15 cellular contexts compared by ENCODE assay signal in the genomic region with DNA sequence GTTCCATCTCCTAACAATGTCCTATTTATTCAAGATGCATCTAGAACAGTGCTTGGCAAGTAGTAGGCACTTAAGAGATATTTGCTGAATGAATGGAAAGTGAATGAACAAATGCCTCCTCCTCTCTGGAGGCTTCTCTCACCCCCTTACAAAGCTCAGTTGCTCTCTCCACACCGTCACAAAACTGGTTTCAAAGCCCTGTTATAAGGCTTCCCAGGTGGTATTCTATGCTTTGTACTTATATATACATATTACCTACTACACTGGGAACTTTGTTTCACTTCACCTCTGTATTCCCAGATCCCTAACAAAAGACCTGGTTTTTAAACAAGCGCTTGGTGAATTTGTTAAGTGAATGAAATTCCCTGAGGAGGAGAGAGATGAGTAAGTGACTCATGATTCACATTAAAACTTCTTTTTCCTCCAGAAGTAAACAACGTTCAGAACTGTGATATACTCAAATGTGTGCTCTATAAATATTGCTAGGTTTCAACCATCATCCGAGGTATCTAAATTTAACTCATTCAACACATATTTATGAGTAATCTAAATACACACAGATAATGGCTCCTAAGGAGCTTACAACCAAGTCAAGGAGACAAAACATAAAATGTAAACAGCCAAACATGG. TPM values are rescaled to one million over a fixed set of nuclear protein-coding genes. Genes with fewer than 3 reads are reported as not detected.
DNase-seq lines count a peak whose midpoint lies in the region; TF ChIP-seq lines count a peak whose summit lies in the region.
"Had no signal": no experiment of that assay in that cellular context is flagged by ENCODE, and none has a peak within 500 bp of the region (broad histone marks: within the 10 kb centered on the region; RNA-seq: fewer than 3 reads in every experiment).

No MANE protein-coding gene starts in this region.

- H3K4me1 ChIP-seq in NT2/D1 (ENCODE audit: insufficient read depth, insufficient read length): no peaks in the 10 kb centered on the region
- H3K4me1 ChIP-seq in fibroblast of lung (ENCODE audit: control insufficient read depth, extremely low read depth, insufficient read depth, low read length): no peaks in the 10 kb centered on the region
- H3K4me1 ChIP-seq: adrenal gland, left lung had no signal

- H4K20me1 ChIP-seq in fibroblast of lung (ENCODE audit: control insufficient read depth, extremely low read depth, insufficient read depth, low read length): peaks cover 2% of the 10 kb centered on the region

- no peak overlapping the region for H3K9ac ChIP-seq in NT2/D1 (ENCODE audit: insufficient read length, low read depth)
- no peak overlapping the region for H3K9ac ChIP-seq in fibroblast of lung (ENCODE audit: insufficient read depth, low read length)

- no peaks in the 10 kb centered on the region for H3K79me2 ChIP-seq in fibroblast of lung (ENCODE audit: control insufficient read depth, insufficient read depth, low read length)

- no peak overlapping the region for H3K27ac ChIP-seq in fibroblast of lung (ENCODE audit: insufficient read depth, low read length)
- H3K27ac ChIP-seq: 22Rv1, adrenal gland, left lung, skin epidermis had no signal

- H3K36me3 ChIP-seq in NT2/D1 (ENCODE audit: insufficient read depth, insufficient read length, low read length): no peaks in the 10 kb centered on the region
- H3K36me3 ChIP-seq in fibroblast of lung (ENCODE audit: control insufficient read depth, insufficient read depth, low read length): no peaks in the 10 kb centered on the region
- H3K36me3 ChIP-seq: adrenal gland, left lung had no signal

- no peak overlapping the region for H2AFZ ChIP-seq in fibroblast of lung (ENCODE audit: low read length)

- H3K27me3 ChIP-seq in NT2/D1 (ENCODE audit: insufficient read depth, insufficient read length): no peaks in the 10 kb centered on the region
- no peaks in the 10 kb centered on the region for H3K27me3 ChIP-seq in fibroblast of lung (ENCODE audit: control insufficient read depth, insufficient read depth, low read length)
- H3K27me3 ChIP-seq: adrenal gland, left lung had no signal

- H3K4me2 ChIP-seq in fibroblast of lung (ENCODE audit: extremely low read depth, insufficient read depth, low read length): no peak overlapping the region

- H3K9me3 ChIP-seq in NT2/D1 (ENCODE audit: insufficient read depth, low read length) (no peaks in the 10 kb centered on the region), fibroblast of lung (ENCODE audit: control insufficient read depth, insufficient read depth, low read depth, low read length) (no peaks in the 10 kb centered on the region)
- H3K9me3 ChIP-seq: adrenal gland, left lung had no signal

- DNase-seq in DMS153 (lab: John Stamatoyannopoulos, UW) (peak; percentile 15), DMS153 treated with DMSO at 0.1 percent for 48 hours (lab: John Stamatoyannopoulos, UW; ENCODE audit: unreplicated experiment) (no peak), NT2/D1 (ENCODE audit: low read depth, low spot score) (peak; percentile 25), fibroblast of lung (ENCODE audit: low read depth in 2 of 2) (peak; percentile 23 to 29), smooth muscle cell of the brain vasculature (ENCODE audit: low read depth, low spot score) (peak; percentile 10), epidermal melanocyte (ENCODE audit: insufficient read length, low spot score) (no peak)
- DNase-seq in activated CD8-positive, alpha-beta memory T cell treated with anti-CD3 and anti-CD28 coated beads, Interleukin-2, amount 50 U/mL, for 48 hours: no peak
- no peak for DNase-seq in stimulated activated CD4-positive, alpha-beta T cell treated with anti-CD3 and anti-CD28 coated beads, Interleukin-2, amount 100 ng/mL, for 48 hours
- DNase-seq: activated T-cell treated with anti-CD3 and anti-CD28 coated beads for 4 hours, adrenal gland, glutamatergic neuron, left lung, NCI-H2171 treated with DMSO at 0.1 percent for 48 hours had no signal

- TF ChIP-seq CTCF in fibroblast of lung (conservative IDR thresholded peaks at IDR 0.05 in 1 of 2, IDR thresholded peaks at IDR 0.05 in 1 of 2; ENCODE audit: low read depth in 1 of 2, low read length in 2 of 2): no peak

- no peak overlapping the region for H3K4me3 ChIP-seq in NT2/D1 (ENCODE audit: insufficient read length, low read depth)
- no peak overlapping the region for H3K4me3 ChIP-seq in fibroblast of lung (replicated peaks in 1 of 4; ENCODE audit: control extremely low read depth in 1 of 4, insufficient read depth in 1 of 4, low read depth in 3 of 4, low read length in 4 of 4)
- H3K4me3 ChIP-seq: adrenal gland, left lung, skin epidermis had no signal

RNA-seq across cellular contexts. Expression of a gene that starts 36.0 kb away (rescaled TPM):
- total RNA-seq in fibroblast of lung: 8.2 and 13.0 TPM in 2 replicates
- polyA plus RNA-seq in fibroblast of lung: 18.3 and 30.1 TPM in 2 replicates
- polyA plus RNA-seq in fibroblast of lung (2012): 18.7 and 28.6 TPM in 2 replicates
- polyA minus RNA-seq in fibroblast of lung (ENCODE audit: low replicate concordance): 149 and 208 TPM in 2 replicates

Comparison
In these comparisons a context has a peak if more than half of its experiments do, and no peak if none do; other contexts are left out.
1. DNase-seq: peak in DMS153 (single experiment), NT2/D1 (single experiment), fibroblast of lung (2 of 2) and smooth muscle cell of the brain vasculature (single experiment); none in DMS153 treated with DMSO at 0.1 percent for 48 hours (single experiment), epidermal melanocyte (single experiment), activated CD8-positive, alpha-beta memory T cell treated with anti-CD3 and anti-CD28 coated beads, Interleukin-2, amount 50 U/mL, for 48 hours (single experiment) and stimulated activated CD4-positive, alpha-beta T cell treated with anti-CD3 and anti-CD28 coated beads, Interleukin-2, amount 100 ng/mL, for 48 hours (0 of 2).